Comparison of ENCODE assay signal across 8 cellular contexts in genomic region chr2:231709636-231709980, GRCh38. TPM values are rescaled to one million over a fixed set of nuclear protein-coding genes. Genes with fewer than 3 reads are reported as not detected.
A peak's percentile ranks its signal among the peaks of the same experiment; 100 is the strongest.
DNase-seq lines count a peak whose midpoint lies in the region; ATAC-seq and TF ChIP-seq lines count a peak whose summit lies in the region.

No MANE protein-coding gene starts in this region.

- no peaks in the 10 kb centered on the region for H3K27me3 ChIP-seq in mononuclear cell (ENCODE audit: insufficient read depth, low read length)
- H3K27me3 ChIP-seq in tibial nerve: no peaks in the 10 kb centered on the region

- CTCF ChIA-PET in T-cell (lab: Charles Lee): no interaction called here

- H3K36me3 Mint-ChIP-seq in T-cell: peaks cover 20% of the 10 kb centered on the region
- H3K36me3 Mint-ChIP-seq in dendritic cell treated with granulocyte-macrophage colony-stimulating factor and Interleukin-4, amounts not matched to agents 40 ng/mL and 50 ng/mL, for 4 days (ENCODE audit: low read depth): peaks cover 72% of the 10 kb centered on the region

- TF ChIP-seq CTCF in tibial nerve (IDR thresholded peaks at IDR 0.05) (no peak), GM13976 (IDR thresholded peaks at IDR 0.05; ENCODE audit: borderline replicate concordance, control extremely low read depth, extremely low read depth, insufficient read depth, missing control alignments) (no peak)

- ATAC-seq in T-cell (replicated peaks in 1 of 4): no peak

- H3K4me3 ChIP-seq in mononuclear cell (ENCODE audit: low read length) (peak overlapping the region; percentile 99), tibial nerve (peak overlapping the region; percentile 92 to 98 (median 97))

- peak overlapping the region; percentile 99 to 100 (median 100) for H3K27ac ChIP-seq in tibial nerve

- no peak for TF ChIP-seq POLR2A in tibial nerve (IDR thresholded peaks at IDR 0.05)

- H3K9me3 Mint-ChIP-seq in T-cell: no peaks in the 10 kb centered on the region
- H3K9me3 Mint-ChIP-seq in dendritic cell treated with granulocyte-macrophage colony-stimulating factor and Interleukin-4, amounts not matched to agents 40 ng/mL and 50 ng/mL, for 4 days: no peaks in the 10 kb centered on the region

- peaks cover 61% of the 10 kb centered on the region for H3K4me1 ChIP-seq in mononuclear cell (ENCODE audit: insufficient read depth, low read length)
- peaks cover 0 to 55% (median 34%) of the 10 kb centered on the region in 4 donors for H3K4me1 ChIP-seq in tibial nerve

- peaks cover 0 to 26% (median 6%) of the 10 kb centered on the region in 3 donors for H3K36me3 ChIP-seq in tibial nerve

- peaks cover 36 to 43% (median 42%) of the 10 kb centered on the region in 3 donors for H3K4me1 Mint-ChIP-seq in T-cell
- H3K4me1 Mint-ChIP-seq in dendritic cell treated with granulocyte-macrophage colony-stimulating factor and Interleukin-4, amounts not matched to agents 40 ng/mL and 50 ng/mL, for 4 days (ENCODE audit: low read depth): peaks cover 37% of the 10 kb centered on the region

- DNase-seq in NCI-H1092 (lab: John Stamatoyannopoulos, UW) (peak; percentile 17), NCI-H1092 treated with DMSO at 0.1 percent for 48 hours (lab: John Stamatoyannopoulos, UW) (no peak), T-cell (peak in 13 of 34 experiments; percentile 11 to 55 (median 28)), tibial nerve (ENCODE audit: low spot score in 2 of 2) (no peak), NAMALWA (ENCODE audit: low spot score) (no peak), GM13976 (ENCODE audit: low spot score) (no peak)

- TF ChIP-seq EP300 in tibial nerve (IDR thresholded peaks at IDR 0.05): no peak

- peak overlapping the region; percentile 89 to 91 for H3K27ac Mint-ChIP-seq in T-cell
- H3K27ac Mint-ChIP-seq in dendritic cell treated with granulocyte-macrophage colony-stimulating factor and Interleukin-4, amounts not matched to agents 40 ng/mL and 50 ng/mL, for 4 days: peak overlapping the region; percentile 98

- POLR2A ChIA-PET in T-cell (lab: Charles Lee): interaction anchor here in 1 of 2 donors (0.6 kb wide), 1 partner anchor 105 kb away, joined by 5 read pairs; no protein-coding TSS in a partner anchor

- intact Hi-C loops in dendritic cell treated with granulocyte-macrophage colony-stimulating factor and Interleukin-4, amounts not matched to agents 40 ng/mL and 50 ng/mL, for 4 days (cut with micrococcal nuclease): no loop called here

- H3K4me3 Mint-ChIP-seq in T-cell: peak overlapping the region; percentile 88 to 92 (median 88)
- peak overlapping the region; percentile 84 for H3K4me3 Mint-ChIP-seq in dendritic cell treated with granulocyte-macrophage colony-stimulating factor and Interleukin-4, amounts not matched to agents 40 ng/mL and 50 ng/mL, for 4 days

- H3K9me3 ChIP-seq in mononuclear cell (ENCODE audit: low read depth, low read length) (no peaks in the 10 kb centered on the region), tibial nerve (no peaks in the 10 kb centered on the region)

- in situ Hi-C loops in GM13976 (cut with MboI; ENCODE audit: low sequenced_read_pairs, unreplicated experiment): loop anchor here (10.0 kb wide), 1 partner anchor 95 kb away; no protein-coding TSS in a partner anchor

- WGBS in tibial nerve, 2 donors: 0% methylated on average over 11 to 29 of the region's 33 CpGs

- no peaks in the 10 kb centered on the region for H3K27me3 Mint-ChIP-seq in T-cell
- no peaks in the 10 kb centered on the region for H3K27me3 Mint-ChIP-seq in dendritic cell treated with granulocyte-macrophage colony-stimulating factor and Interleukin-4, amounts not matched to agents 40 ng/mL and 50 ng/mL, for 4 days

RNA-seq across cellular contexts. Expression of gene PTMA, which starts 1.3 kb away (rescaled TPM):
- total RNA-seq in T-cell (1,000 to 10,000 TPM; 1,067 to 1,378 (median 1,149) TPM), mononuclear cell (1,408 TPM), tibial nerve (1,000 to 10,000 TPM in 1 of 4 donors, 100 to 1,000 TPM in 3; 622 to 1,472 (median 817) TPM)
